In genomic region chr10:44809652-44810051, GRCh38 we compare ENCODE assay signal across 21 cellular contexts.
DNase-seq lines count a peak whose midpoint lies in the region; ATAC-seq and TF ChIP-seq lines count a peak whose summit lies in the region.
"Had no signal": no experiment of that assay in that cellular context is flagged by ENCODE, and none has a peak within 500 bp of the region (broad histone marks: within the 10 kb centered on the region; RNA-seq: fewer than 3 reads in every experiment).

No MANE protein-coding gene starts in this region.

- peaks cover 39% of the 10 kb centered on the region for H3K9me3 Mint-ChIP-seq in WTC11
- H3K9me3 Mint-ChIP-seq: immature natural killer cell had no signal

- BruUV-seq in A673 (replicated peaks; lab: Mats Ljungman, UMichigan): no TSS peak

- DNase-seq in cardiac muscle cell (ENCODE audit: low read depth in 1 of 2, low spot score in 1 of 2) (peak in 1 of 2 donors; percentile 78), right cardiac atrium (no peak), WTC11 (ENCODE audit: low spot score) (peak; percentile 61), fibroblast of villous mesenchyme (ENCODE audit: low read depth) (peak; percentile 23), A673 (ENCODE audit: low spot score) (no peak), kidney glomerular epithelial cell (lab: John Stamatoyannopoulos, UW) (no peak), NCI-H69 (lab: John Stamatoyannopoulos, UW) (no peak)
- DNase-seq: ACHN; activated CD4-positive, CD25-positive, alpha-beta regulatory T cell; activated naive CD8-positive, alpha-beta T cell treated with anti-CD3 and anti-CD28 coated beads, Interleukin-2, amount 10 ng/mL, durations not matched to agents 7 days and 5 days; DMS79 treated with DMSO at 0.1 percent for 48 hours; esophagus squamous epithelium; immature natural killer cell; NCI-H1105 treated with DMSO at 0.1 percent for 48 hours; NCI-H345; substantia nigra; SW 1271 had no signal

- POLR2A ChIA-PET in WTC11 (lab: Charles Lee): no interaction called here
- POLR2A ChIA-PET in A673 (lab: Charles Lee; ENCODE audit: low non-redundant PET): no interaction called here

- H3K4me1 Mint-ChIP-seq in WTC11: peaks cover 40% of the 10 kb centered on the region
- H3K4me1 Mint-ChIP-seq: activated naive CD8-positive, alpha-beta T cell treated with anti-CD3 and anti-CD28 coated beads, Interleukin-2, amount 10 ng/mL, durations not matched to agents 7 days and 5 days had no signal

- no peak overlapping the region for H3K4me3 Mint-ChIP-seq in WTC11
- H3K4me3 Mint-ChIP-seq: activated naive CD8-positive, alpha-beta T cell treated with anti-CD3 and anti-CD28 coated beads, Interleukin-2, amount 10 ng/mL, durations not matched to agents 7 days and 5 days; immature natural killer cell had no signal

- no peaks in the 10 kb centered on the region for H3K27me3 ChIP-seq in cardiac muscle cell
- no peaks in the 10 kb centered on the region for H3K27me3 ChIP-seq in right cardiac atrium (ENCODE audit: control insufficient read depth, insufficient read depth)
- no peaks in the 10 kb centered on the region for H3K27me3 ChIP-seq in A673 (replicated peaks; ENCODE audit: insufficient read depth, low read depth, low read length, poor library complexity)
- H3K27me3 ChIP-seq: esophagus squamous epithelium had no signal

- H3K4me3 ChIP-seq in cardiac muscle cell (no peak overlapping the region), right cardiac atrium (ENCODE audit: low read length) (no peak overlapping the region), fibroblast of villous mesenchyme (ENCODE audit: low read depth, low read length) (no peak overlapping the region), A673 (ENCODE audit: low read depth, low read length, poor library complexity, severe bottlenecking) (no peak overlapping the region)
- H3K4me3 ChIP-seq: coronary artery, esophagus squamous epithelium, GM12878 had no signal

- H3K36me3 Mint-ChIP-seq in WTC11: peaks cover 10% of the 10 kb centered on the region
- H3K36me3 Mint-ChIP-seq: activated naive CD8-positive, alpha-beta T cell treated with anti-CD3 and anti-CD28 coated beads, Interleukin-2, amount 10 ng/mL, durations not matched to agents 7 days and 5 days; immature natural killer cell had no signal

- H3K9me3 ChIP-seq in cardiac muscle cell (ENCODE audit: low read depth): no peaks in the 10 kb centered on the region
- no peaks in the 10 kb centered on the region for H3K9me3 ChIP-seq in right cardiac atrium (ENCODE audit: control insufficient read depth, low read length)
- no peaks in the 10 kb centered on the region for H3K9me3 ChIP-seq in A673 (ENCODE audit: low read depth, low read length, poor library complexity, severe bottlenecking)
- H3K9me3 ChIP-seq: esophagus squamous epithelium had no signal

- intact Hi-C loops in right cardiac atrium (cut with DNase I) (no loop called here), A673 (cut with micrococcal nuclease; ENCODE audit: unreplicated experiment) (no loop called here)

- H3K4me1 ChIP-seq in cardiac muscle cell (ENCODE audit: low read depth) (no peaks in the 10 kb centered on the region), right cardiac atrium (ENCODE audit: control insufficient read depth, insufficient read depth, low read length) (peaks cover 6% of the 10 kb centered on the region), A673 (ENCODE audit: insufficient read depth, low read length, poor library complexity, severe bottlenecking) (no peaks in the 10 kb centered on the region)
- H3K4me1 ChIP-seq: esophagus squamous epithelium, parathyroid adenoma had no signal

- no peak overlapping the region for H3K27ac ChIP-seq in cardiac muscle cell
- H3K27ac ChIP-seq in right cardiac atrium (ENCODE audit: low read length): no peak overlapping the region
- H3K27ac ChIP-seq in A673 (ENCODE audit: low read depth, low read length, poor library complexity, severe bottlenecking): no peak overlapping the region
- H3K27ac ChIP-seq: esophagus squamous epithelium, parathyroid adenoma had no signal

- TF ChIP-seq CTCF in cardiac muscle cell (IDR thresholded peaks at IDR 0.05; ENCODE audit: low read depth, low read length) (peak; percentile 63), WTC11 (IDR thresholded peaks at IDR 0.05) (no peak), fibroblast of villous mesenchyme (IDR thresholded peaks at IDR 0.05; ENCODE audit: insufficient read depth, low read depth, low read length) (peak; percentile 39), A673 (conservative IDR thresholded peaks at IDR 0.05; ENCODE audit: low read depth, low read length) (no peak)

- ATAC-seq in right cardiac atrium (no peak), WTC11 (peak; percentile 99), HG02678 (IDR thresholded peaks at IDR 0.05; ENCODE audit: unreplicated experiment) (no peak)
- ATAC-seq: GM12878 had no signal

- no peak overlapping the region for H3K27ac Mint-ChIP-seq in WTC11
- H3K27ac Mint-ChIP-seq: activated naive CD8-positive, alpha-beta T cell treated with anti-CD3 and anti-CD28 coated beads, Interleukin-2, amount 10 ng/mL, durations not matched to agents 7 days and 5 days; immature natural killer cell had no signal

- CTCF ChIA-PET in WTC11 (lab: Charles Lee): interaction anchor here (0.6 to 1.0 kb wide), 7 partner anchors 43 to 462 kb away, joined by 3 to 5 read pairs (median 3); no protein-coding TSS in a partner anchor
- CTCF ChIA-PET in A673 (lab: Charles Lee): no interaction called here

- H3K36me3 ChIP-seq in cardiac muscle cell: no peaks in the 10 kb centered on the region
- H3K36me3 ChIP-seq in A673 (ENCODE audit: insufficient read depth, low read length, poor library complexity, severe bottlenecking): no peaks in the 10 kb centered on the region
- H3K36me3 ChIP-seq: esophagus squamous epithelium had no signal

- H3K27me3 Mint-ChIP-seq in WTC11 (ENCODE audit: low read depth): peaks cover 3% of the 10 kb centered on the region; the same call in 1 of the 2 replicates
- H3K27me3 Mint-ChIP-seq: activated naive CD8-positive, alpha-beta T cell treated with anti-CD3 and anti-CD28 coated beads, Interleukin-2, amount 10 ng/mL, durations not matched to agents 7 days and 5 days had no signal

TF ChIP-seq in WTC11, 78 proteins besides CTCF, POLR2A, EP300 and RAD21:
- TF ChIP-seq, protein P1, sequence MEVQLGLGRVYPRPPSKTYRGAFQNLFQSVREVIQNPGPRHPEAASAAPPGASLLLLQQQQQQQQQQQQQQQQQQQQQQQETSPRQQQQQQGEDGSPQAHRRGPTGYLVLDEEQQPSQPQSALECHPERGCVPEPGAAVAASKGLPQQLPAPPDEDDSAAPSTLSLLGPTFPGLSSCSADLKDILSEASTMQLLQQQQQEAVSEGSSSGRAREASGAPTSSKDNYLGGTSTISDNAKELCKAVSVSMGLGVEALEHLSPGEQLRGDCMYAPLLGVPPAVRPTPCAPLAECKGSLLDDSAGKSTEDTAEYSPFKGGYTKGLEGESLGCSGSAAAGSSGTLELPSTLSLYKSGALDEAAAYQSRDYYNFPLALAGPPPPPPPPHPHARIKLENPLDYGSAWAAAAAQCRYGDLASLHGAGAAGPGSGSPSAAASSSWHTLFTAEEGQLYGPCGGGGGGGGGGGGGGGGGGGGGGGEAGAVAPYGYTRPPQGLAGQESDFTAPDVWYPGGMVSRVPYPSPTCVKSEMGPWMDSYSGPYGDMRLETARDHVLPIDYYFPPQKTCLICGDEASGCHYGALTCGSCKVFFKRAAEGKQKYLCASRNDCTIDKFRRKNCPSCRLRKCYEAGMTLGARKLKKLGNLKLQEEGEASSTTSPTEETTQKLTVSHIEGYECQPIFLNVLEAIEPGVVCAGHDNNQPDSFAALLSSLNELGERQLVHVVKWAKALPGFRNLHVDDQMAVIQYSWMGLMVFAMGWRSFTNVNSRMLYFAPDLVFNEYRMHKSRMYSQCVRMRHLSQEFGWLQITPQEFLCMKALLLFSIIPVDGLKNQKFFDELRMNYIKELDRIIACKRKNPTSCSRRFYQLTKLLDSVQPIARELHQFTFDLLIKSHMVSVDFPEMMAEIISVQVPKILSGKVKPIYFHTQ (CRISPR knock-in tag; IDR thresholded peaks at IDR 0.05): no peak
- TF ChIP-seq FOXP1 (CRISPR knock-in tag; IDR thresholded peaks at IDR 0.05; ENCODE audit: borderline replicate concordance): no peak
- TF ChIP-seq RELA (CRISPR knock-in tag; IDR thresholded peaks at IDR 0.05; ENCODE audit: borderline replicate concordance): no peak
- no peak for TF ChIP-seq ZBTB43 (CRISPR knock-in tag; IDR thresholded peaks at IDR 0.05)
- TF ChIP-seq ZNF317 (CRISPR knock-in tag; IDR thresholded peaks at IDR 0.05; ENCODE audit: borderline replicate concordance, low read depth): 0 out of 2 replicates have a peak, but pooled peaks have one; percentile 19
TF ChIP-seq in WTC11: peak in this region for 1.

Comparison
In these comparisons a context has a peak if more than half of its experiments do, and no peak if none do; other contexts are left out.
1. DNase-seq: peak in WTC11 (single experiment) and fibroblast of villous mesenchyme (single experiment); none in right cardiac atrium (0 of 3), A673 (single experiment), kidney glomerular epithelial cell (single experiment) and NCI-H69 (single experiment).
2. CTCF ChIP-seq: peak in cardiac muscle cell (single experiment) and fibroblast of villous mesenchyme (single experiment); none in WTC11 (single experiment) and A673 (single experiment).